ENCODE assay signal across 11 cellular contexts in the genomic region with DNA sequence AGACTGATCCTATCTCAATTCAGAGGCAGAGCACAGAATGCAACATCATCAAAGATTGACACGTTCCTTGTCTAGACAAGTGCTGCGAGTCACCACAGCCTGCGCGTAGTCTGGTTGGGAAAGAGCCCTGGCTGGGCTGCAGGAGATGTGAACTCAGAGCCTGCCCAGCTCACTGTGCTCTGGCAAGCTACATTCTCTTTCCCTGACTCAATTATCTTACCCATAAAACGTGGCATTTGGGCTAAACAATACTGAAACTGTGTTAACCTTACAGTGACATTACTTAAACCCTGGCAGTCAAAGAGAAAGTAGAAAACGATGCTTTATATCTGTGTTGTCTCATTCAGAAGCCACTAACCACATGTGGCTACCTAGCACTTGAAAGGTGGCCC. TPM values are rescaled to one million over a fixed set of nuclear protein-coding genes. Genes with fewer than 3 reads are reported as not detected.
DNase-seq lines count a peak whose midpoint lies in the region; ATAC-seq, FAIRE-seq and TF ChIP-seq lines count a peak whose summit lies in the region.
"Had no signal": no experiment of that assay in that cellular context is flagged by ENCODE, and none has a peak within 500 bp of the region (broad histone marks: within the 10 kb centered on the region; RNA-seq: fewer than 3 reads in every experiment).

No MANE protein-coding gene starts in this region.

- TF ChIP-seq POLR2A in GM18505 (IDR thresholded peaks at IDR 0.05; ENCODE audit: borderline replicate concordance, extremely low read depth, insufficient read depth, insufficient read length), result no peak

- peaks cover 12% of the 10 kb centered on the region for H3K4me1 ChIP-seq in smooth muscle cell (ENCODE audit: low read depth)

- H3K27me3 ChIP-seq in bronchial epithelial cell (ENCODE audit: control insufficient read depth, insufficient read depth, low read length), result no peaks in the 10 kb centered on the region
- H3K27me3 ChIP-seq in smooth muscle cell (ENCODE audit: low read depth), result no peaks in the 10 kb centered on the region

- H3K4me3 ChIP-seq in bronchial epithelial cell (ENCODE audit: low read depth, low read length), result no peak overlapping the region
- H3K4me3 ChIP-seq in smooth muscle cell, result no peak overlapping the region

- no peaks in the 10 kb centered on the region for H3K36me3 ChIP-seq in bronchial epithelial cell (ENCODE audit: control insufficient read depth, insufficient read depth, low read length)
- H3K36me3 ChIP-seq in smooth muscle cell (ENCODE audit: low read depth), result no peaks in the 10 kb centered on the region

- DNase-seq in Daoy (ENCODE audit: low read depth) (peak; percentile 88), RPMI7951 (ENCODE audit: low read depth) (peak; percentile 88), bronchial epithelial cell (ENCODE audit: low read depth) (peak; percentile 93), smooth muscle cell (lab: John Stamatoyannopoulos, UW; ENCODE audit: unreplicated experiment) (no peak), NCI-H446 treated with DMSO at 0.1 percent for 48 hours (lab: John Stamatoyannopoulos, UW) (no peak), NCI-H2029 treated with DMSO at 0.1 percent for 48 hours (lab: John Stamatoyannopoulos, UW) (no peak), sciatic nerve (ENCODE audit: low spot score) (no peak)
- DNase-seq: GOT3 had no signal

- peak overlapping the region; percentile 78 for H3K9ac ChIP-seq in smooth muscle cell (ENCODE audit: low read depth)
- H3K9ac ChIP-seq: KMS-11 had no signal

- H3K4me2 ChIP-seq in smooth muscle cell, result peak overlapping the region; percentile 73
- H3K4me2 ChIP-seq: KMS-11 had no signal

- intact Hi-C loops in sciatic nerve (cut with DNase I), result no loop called here

- H3K27ac ChIP-seq in smooth muscle cell (ENCODE audit: low read depth), result peak overlapping the region; percentile 95
- H3K27ac ChIP-seq: KMS-11 had no signal

- no peaks in the 10 kb centered on the region for H3K9me3 ChIP-seq in smooth muscle cell (replicated peaks; ENCODE audit: low read depth)

- TF ChIP-seq CTCF in bronchial epithelial cell (IDR thresholded peaks at IDR 0.05; ENCODE audit: insufficient read depth, low read length, severe bottlenecking) (no peak), smooth muscle cell (IDR thresholded peaks at IDR 0.05; ENCODE audit: borderline replicate concordance, insufficient read depth, poor library complexity, severe bottlenecking) (no peak)

- no peak overlapping the region for H2AFZ ChIP-seq in smooth muscle cell (ENCODE audit: low read depth)

- WGBS in smooth muscle cell (ENCODE audit: low lambda C conversion rate), result 5% methylated on average over 6 of the region's 6 CpGs

- H4K20me1 ChIP-seq in smooth muscle cell (ENCODE audit: low read depth), result no peaks in the 10 kb centered on the region

- FAIRE-seq in bronchial epithelial cell (lab: Jason Lieb, UNC), result peak; percentile 50

- no peak for ATAC-seq in GM18505 (IDR thresholded peaks at IDR 0.05; ENCODE audit: unreplicated experiment)
- ATAC-seq in sciatic nerve, result no peak
- ATAC-seq: left lobe of liver had no signal

- no peaks in the 10 kb centered on the region for H3K79me2 ChIP-seq in smooth muscle cell (ENCODE audit: low read depth)

- H3F3A ChIP-seq in smooth muscle cell (ENCODE audit: low read depth), result peaks cover 10% of the 10 kb centered on the region

RNA-seq across cellular contexts. Expression of gene FRMD4A, which starts 55.5 kb away (rescaled TPM):
- 20.2 and 300 TPM in 2 replicates for total RNA-seq in Daoy (2014; rRNA removed; shearing (Covaris generic))
- 43.3 and 51.1 TPM in 2 replicates for total RNA-seq in RPMI7951 (2014; rRNA removed; shearing (Covaris generic))
- total RNA-seq in bronchial epithelial cell, result 0.90 and 3.2 TPM in 2 replicates
- total RNA-seq in smooth muscle cell, result 5.4 and 7.7 TPM in 2 replicates
- polyA plus RNA-seq in smooth muscle cell, result 3.0 and 3.8 TPM in 2 replicates
- total RNA-seq in sciatic nerve, result 98.0 TPM

Comparison
In these comparisons a context has a peak if more than half of its experiments do, and no peak if none do; other contexts are left out.
1. DNase-seq: peak in Daoy (single experiment), RPMI7951 (single experiment) and bronchial epithelial cell (single experiment); none in smooth muscle cell (single experiment), NCI-H446 treated with DMSO at 0.1 percent for 48 hours (single experiment), NCI-H2029 treated with DMSO at 0.1 percent for 48 hours (single experiment) and sciatic nerve (single experiment).